8 cellular contexts compared by ENCODE assay signal in the genomic region with DNA sequence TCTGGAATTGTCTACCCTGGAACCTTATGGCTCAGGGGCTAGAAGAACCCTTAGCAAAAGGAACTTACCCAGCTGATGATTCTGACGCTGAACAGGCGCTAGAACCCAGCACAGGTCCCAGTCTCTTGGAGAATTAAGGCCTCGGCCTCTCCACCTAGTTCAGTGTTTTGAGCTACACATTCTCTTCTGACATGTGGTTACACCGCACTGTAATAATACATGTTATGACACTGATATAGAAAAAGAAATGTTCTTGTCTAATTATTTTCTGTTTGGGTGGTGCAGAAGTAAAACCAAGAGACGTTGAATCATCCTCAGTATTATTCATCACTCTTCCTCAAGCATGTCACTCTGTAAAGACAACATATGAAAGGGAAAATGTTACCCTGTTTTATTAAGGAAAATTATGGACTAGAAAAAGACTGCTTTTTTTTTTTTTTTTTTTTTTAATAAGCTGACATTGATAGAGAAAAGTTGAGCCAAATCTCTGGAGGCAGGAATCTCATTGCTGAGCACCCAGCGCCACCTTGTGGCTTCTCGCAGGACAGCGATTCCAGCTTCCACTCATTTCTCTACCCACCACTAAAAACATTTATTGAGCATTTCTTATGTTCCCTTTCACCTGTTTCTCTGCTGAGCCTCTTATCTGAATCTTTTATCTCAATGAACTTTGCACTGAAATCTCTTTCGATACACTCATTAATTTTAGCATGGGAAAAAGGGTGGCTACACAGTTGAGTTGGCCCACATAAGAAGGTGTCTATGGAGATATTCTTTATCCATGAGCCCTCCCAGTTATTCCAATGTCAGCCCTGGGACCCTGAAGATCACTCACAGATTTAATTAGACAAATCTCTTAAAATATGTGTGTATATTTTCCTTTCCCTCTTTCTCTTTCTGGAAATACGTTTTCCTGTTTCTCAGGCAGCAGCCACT. TPM values are rescaled to one million over a fixed set of nuclear protein-coding genes. Genes with fewer than 3 reads are reported as not detected.
DNase-seq lines count a peak whose midpoint lies in the region; ATAC-seq and TF ChIP-seq lines count a peak whose summit lies in the region.

No MANE protein-coding gene starts in this region.

- no peak overlapping the region for H4K8ac ChIP-seq in mesendoderm (ENCODE audit: low read depth, low read length)

- H3K18ac ChIP-seq in mesendoderm (ENCODE audit: low read length), result no peak overlapping the region

- no peak overlapping the region for H3K4me3 Mint-ChIP-seq in effector memory CD8-positive, alpha-beta T cell
- H3K4me3 Mint-ChIP-seq in stimulated activated naive B cell treated with anti-CD40 and anti-IgM and Interleukin-4, amounts not matched to agents 10 μg/mL and 1 μg/mL and 100 μg/mL, for 72 hours, result no peak overlapping the region

- H3K9me3 ChIP-seq in WERI-Rb-1 (ENCODE audit: severe bottlenecking), result no peaks in the 10 kb centered on the region

- H2AK5ac ChIP-seq in mesendoderm (ENCODE audit: low read length), result no peak overlapping the region

- peaks cover 44% of the 10 kb centered on the region for H3K27me3 ChIP-seq in WERI-Rb-1 (ENCODE audit: insufficient read depth, low read depth, severe bottlenecking)
- H3K27me3 ChIP-seq in mesendoderm (ENCODE audit: insufficient read depth, low read length, poor library complexity), result no peaks in the 10 kb centered on the region

- no peak overlapping the region for H2BK5ac ChIP-seq in mesendoderm (ENCODE audit: low read length)

- H3K23ac ChIP-seq in mesendoderm (ENCODE audit: low read length), result no peak overlapping the region

- peak; percentile 35 for ATAC-seq in effector memory CD8-positive, alpha-beta T cell (replicated peaks)
- peak; percentile 61 to 62 for ATAC-seq in stimulated activated naive B cell treated with anti-CD40 and anti-IgM and Interleukin-4, amounts not matched to agents 10 μg/mL and 1 μg/mL and 100 μg/mL, for 72 hours (replicated peaks)

- no peak overlapping the region for H4K5ac ChIP-seq in mesendoderm (ENCODE audit: low read length)

- no peaks in the 10 kb centered on the region for H3K79me2 ChIP-seq in mesendoderm (ENCODE audit: control insufficient read depth, insufficient read depth, low read length)

- TF ChIP-seq CTCF in WERI-Rb-1 (IDR thresholded peaks at IDR 0.05; ENCODE audit: low read depth, low read length), result peak; percentile 79

- no peak overlapping the region for H3K4me2 ChIP-seq in mesendoderm (ENCODE audit: low read length)

- H3K36me3 ChIP-seq in WERI-Rb-1 (no peaks in the 10 kb centered on the region), mesendoderm (ENCODE audit: control insufficient read depth, insufficient read depth, low read length) (no peaks in the 10 kb centered on the region)

- H3K27ac Mint-ChIP-seq in effector memory CD8-positive, alpha-beta T cell, result no peak overlapping the region
- no peak overlapping the region for H3K27ac Mint-ChIP-seq in stimulated activated naive B cell treated with anti-CD40 and anti-IgM and Interleukin-4, amounts not matched to agents 10 μg/mL and 1 μg/mL and 100 μg/mL, for 72 hours

- H3K4me3 ChIP-seq in WERI-Rb-1 (ENCODE audit: low read depth, low read length) (no peak overlapping the region), mesendoderm (ENCODE audit: low read length) (no peak overlapping the region)

- H3K4ac ChIP-seq in mesendoderm (ENCODE audit: low read depth, low read length), result no peak overlapping the region

- H3K36me3 Mint-ChIP-seq in effector memory CD8-positive, alpha-beta T cell (ENCODE audit: insufficient read depth), result peaks cover 2% of the 10 kb centered on the region
- H3K36me3 Mint-ChIP-seq in stimulated activated naive B cell treated with anti-CD40 and anti-IgM and Interleukin-4, amounts not matched to agents 10 μg/mL and 1 μg/mL and 100 μg/mL, for 72 hours, result no peaks in the 10 kb centered on the region

- no peaks in the 10 kb centered on the region for H3K9me3 Mint-ChIP-seq in effector memory CD8-positive, alpha-beta T cell
- no peaks in the 10 kb centered on the region for H3K9me3 Mint-ChIP-seq in stimulated activated naive B cell treated with anti-CD40 and anti-IgM and Interleukin-4, amounts not matched to agents 10 μg/mL and 1 μg/mL and 100 μg/mL, for 72 hours

- H3K79me1 ChIP-seq in mesendoderm (ENCODE audit: low read length), result no peaks in the 10 kb centered on the region

- peaks cover 1 to 2% of the 10 kb centered on the region in 2 donors for H3K4me1 Mint-ChIP-seq in effector memory CD8-positive, alpha-beta T cell (ENCODE audit: low read depth in 2 of 2)
- peaks cover 3% of the 10 kb centered on the region in 2 donors for H3K4me1 Mint-ChIP-seq in stimulated activated naive B cell treated with anti-CD40 and anti-IgM and Interleukin-4, amounts not matched to agents 10 μg/mL and 1 μg/mL and 100 μg/mL, for 72 hours

- no peak overlapping the region for H2BK15ac ChIP-seq in mesendoderm (replicated peaks; ENCODE audit: low read depth)

- H3K27ac ChIP-seq in WERI-Rb-1, result no peak overlapping the region
- H3K27ac ChIP-seq in mesendoderm (ENCODE audit: low read depth, low read length), result no peak overlapping the region

- no peak overlapping the region for H3K56ac ChIP-seq in mesendoderm (ENCODE audit: low read length)

- no peak overlapping the region for H2BK120ac ChIP-seq in mesendoderm (ENCODE audit: low read depth, low read length)

- DNase-seq in NCI-H748 (lab: John Stamatoyannopoulos, UW; ENCODE audit: unreplicated experiment) (peak; percentile 45), NCI-H748 treated with DMSO at 0.1 percent for 48 hours (lab: John Stamatoyannopoulos, UW) (no peak), HCEC 1CT (peak; percentile 49), NCI-H1048 (lab: John Stamatoyannopoulos, UW) (peak; percentile 32), WERI-Rb-1 (peak; percentile 37), mesendoderm (peak; percentile 47)
- peak in 2 of 3 experiments; percentile 4 to 20 for DNase-seq in effector memory CD8-positive, alpha-beta T cell
- peak; percentile 10 for DNase-seq in stimulated activated naive B cell treated with anti-CD40 and anti-IgM and Interleukin-4, amounts not matched to agents 10 μg/mL and 1 μg/mL and 100 μg/mL, for 72 hours

- H3K4me1 ChIP-seq in mesendoderm (ENCODE audit: control insufficient read depth, low read depth, low read length), result no peaks in the 10 kb centered on the region

- H3K9ac ChIP-seq in mesendoderm (ENCODE audit: low read length), result no peak overlapping the region

- WGBS in mesendoderm (ENCODE audit: extremely low coverage, insufficient coverage, low lambda C conversion rate), result no CpG with 5 or more reads among the region's 10 CpGs

- peaks cover 40 to 44% of the 10 kb centered on the region in 2 donors for H3K27me3 Mint-ChIP-seq in effector memory CD8-positive, alpha-beta T cell
- H3K27me3 Mint-ChIP-seq in stimulated activated naive B cell treated with anti-CD40 and anti-IgM and Interleukin-4, amounts not matched to agents 10 μg/mL and 1 μg/mL and 100 μg/mL, for 72 hours, result peaks cover 21 to 34% of the 10 kb centered on the region in 2 donors

RNA-seq across cellular contexts. Expression of gene APLNR, which starts 12.6 kb away (rescaled TPM):
- 17.1 TPM for polyA plus RNA-seq in mesendoderm (2013, experiment 1 of 2)
- 15.2 TPM for polyA plus RNA-seq in mesendoderm (2013, experiment 2 of 2)
